12 cellular contexts compared by ENCODE assay signal in the genomic region with DNA sequence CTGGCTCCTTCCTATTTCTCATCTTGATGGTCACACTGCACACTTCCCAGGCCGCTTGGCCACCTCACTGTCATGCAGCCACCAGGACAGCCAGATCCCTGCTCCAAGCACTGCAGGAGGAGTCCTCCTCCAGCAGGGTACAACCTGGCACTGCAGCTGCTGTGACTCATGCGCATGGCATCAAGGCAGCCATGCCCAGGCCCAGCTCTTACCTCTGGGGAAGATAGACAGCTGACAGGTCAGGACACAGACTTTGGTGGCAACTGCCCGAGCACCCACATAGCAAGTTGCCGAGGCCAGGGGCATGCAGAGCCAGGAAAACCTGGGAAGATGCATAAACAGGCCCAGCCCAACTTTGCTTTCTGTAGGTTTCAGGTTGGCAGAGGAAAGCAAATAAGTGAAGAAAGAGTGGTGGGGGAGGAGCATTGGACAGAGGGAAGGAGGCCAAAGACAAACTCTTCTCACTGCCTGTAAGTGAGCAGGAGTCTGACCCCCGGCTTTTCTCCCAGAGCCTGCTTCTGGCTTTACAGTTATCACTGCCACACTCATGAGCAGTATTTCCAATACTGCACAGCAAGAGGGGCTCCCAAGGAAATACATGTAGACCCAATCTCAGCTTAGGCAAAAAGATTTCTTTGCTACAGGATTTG. TPM values are rescaled to one million over a fixed set of nuclear protein-coding genes. Genes with fewer than 3 reads are reported as not detected.
DNase-seq lines count a peak whose midpoint lies in the region; ATAC-seq and TF ChIP-seq lines count a peak whose summit lies in the region.
"Had no signal": no experiment of that assay in that cellular context is flagged by ENCODE, and none has a peak within 500 bp of the region (broad histone marks: within the 10 kb centered on the region; RNA-seq: fewer than 3 reads in every experiment).

No MANE protein-coding gene starts in this region.

- H3K9me3 Mint-ChIP-seq in nephron = peaks cover 19% of the 10 kb centered on the region

- H3K27me3 ChIP-seq in esophagus muscularis mucosa = no peaks in the 10 kb centered on the region

- peaks cover 0 to 10% (median 0%) of the 10 kb centered on the region in 4 donors for H3K9me3 ChIP-seq in esophagus muscularis mucosa

- peaks cover 25 to 43% (median 29%) of the 10 kb centered on the region in 4 donors for H3K4me1 ChIP-seq in esophagus muscularis mucosa

- ATAC-seq in Right ventricle myocardium superior (ENCODE audit: poor library complexity) (peak; percentile 67), HG03139 (IDR thresholded peaks at IDR 0.05; ENCODE audit: unreplicated experiment) (no peak), GM19395 (IDR thresholded peaks at IDR 0.05; ENCODE audit: unreplicated experiment) (no peak)
- ATAC-seq: stimulated activated naive B cell treated with anti-CD40 and anti-IgM and Interleukin-4, amounts not matched to agents 10 μg/mL and 1 μg/mL and 100 μg/mL, for 72 hours had no signal

- H3K36me3 Mint-ChIP-seq in nephron (ENCODE audit: low read depth) = no peaks in the 10 kb centered on the region
- H3K36me3 Mint-ChIP-seq: stimulated activated naive B cell treated with anti-CD40 and anti-IgM and Interleukin-4, amounts not matched to agents 10 μg/mL and 1 μg/mL and 100 μg/mL, for 72 hours had no signal

- no peak overlapping the region for H3K4me3 ChIP-seq in esophagus muscularis mucosa

- peaks cover 4% of the 10 kb centered on the region for H3K27me3 Mint-ChIP-seq in nephron (ENCODE audit: low read depth)

- H3K36me3 ChIP-seq in esophagus muscularis mucosa = no peaks in the 10 kb centered on the region

- H3K4me1 Mint-ChIP-seq in nephron = peaks cover 55% of the 10 kb centered on the region
- H3K4me1 Mint-ChIP-seq: stimulated activated naive B cell treated with anti-CD40 and anti-IgM and Interleukin-4, amounts not matched to agents 10 μg/mL and 1 μg/mL and 100 μg/mL, for 72 hours had no signal

- TF ChIP-seq POLR2A in esophagus muscularis mucosa (IDR thresholded peaks at IDR 0.05; ENCODE audit: low read depth) = no peak

- peak overlapping the region in 2 of 3 experiments; percentile 53 for H3K27ac Mint-ChIP-seq in nephron
- H3K27ac Mint-ChIP-seq: stimulated activated naive B cell treated with anti-CD40 and anti-IgM and Interleukin-4, amounts not matched to agents 10 μg/mL and 1 μg/mL and 100 μg/mL, for 72 hours had no signal

- WGBS in esophagus muscularis mucosa = 70% methylated on average over 5 of the region's 5 CpGs

- DNase-seq in Right ventricle myocardium superior = no peak
- DNase-seq in cardiac septum (ENCODE audit: low spot score) = no peak
- DNase-seq in esophagus muscularis mucosa (ENCODE audit: extremely low spot score) = no peak
- DNase-seq in retina = no peak
- no peak for DNase-seq in ecto neural progenitor cell (ENCODE audit: low spot score)
- DNase-seq: NCI-H1417; stimulated activated CD4-positive, alpha-beta T cell treated with anti-CD3 and anti-CD28 coated beads, Interleukin-15, amount 100 ng/mL, for 24 hours; stimulated activated naive B cell treated with anti-CD40 and anti-IgM and Interleukin-4, amounts not matched to agents 10 μg/mL and 1 μg/mL and 100 μg/mL, for 72 hours; T-helper 9 cell had no signal

- no peak overlapping the region for H3K4me3 Mint-ChIP-seq in nephron
- H3K4me3 Mint-ChIP-seq: stimulated activated naive B cell treated with anti-CD40 and anti-IgM and Interleukin-4, amounts not matched to agents 10 μg/mL and 1 μg/mL and 100 μg/mL, for 72 hours had no signal

- TF ChIP-seq CTCF in esophagus muscularis mucosa (IDR thresholded peaks at IDR 0.05) = no peak
- no peak for TF ChIP-seq CTCF in nephron (IDR thresholded peaks at IDR 0.05; ENCODE audit: unreplicated experiment in 3 of 3)

- no peak for TF ChIP-seq EP300 in esophagus muscularis mucosa (IDR thresholded peaks at IDR 0.05)

- H3K27ac ChIP-seq in esophagus muscularis mucosa (replicated peaks in 1 of 4) = peak overlapping the region in 3 of 4 donors; percentile 31 to 71 (median 62)

- intact Hi-C loops in Right ventricle myocardium superior (cut with DNase I) = no loop called here
- intact Hi-C loops in cardiac septum (cut with DNase I) = no loop called here
- intact Hi-C loops in esophagus muscularis mucosa (cut with DNase I) = no loop called here

RNA-seq across cellular contexts. Expression of gene SLC22A3, which starts 38.8 kb away (rescaled TPM):
- total RNA-seq in Right ventricle myocardium superior (1.2 TPM), cardiac septum (0.54 TPM), esophagus muscularis mucosa (10 to 100 TPM; 16.8 to 20.4 (median 18.9) TPM)
